27 cellular contexts compared by ENCODE assay signal in genomic region chr4:6418193-6418755, GRCh38. TPM values are rescaled to one million over a fixed set of nuclear protein-coding genes. Genes with fewer than 3 reads are reported as not detected.
"Had no signal": no experiment of that assay in that cellular context is flagged by ENCODE, and none has a peak within 500 bp of the region (broad histone marks: within the 10 kb centered on the region; RNA-seq: fewer than 3 reads in every experiment).

No MANE protein-coding gene starts in this region.

- H3K9me3 Mint-ChIP-seq: activated CD8-positive, alpha-beta T cell treated with anti-CD3 and anti-CD28 coated beads for 36 hours; activated naive CD4-positive, alpha-beta T cell treated with anti-CD3 and anti-CD28 coated beads, Interleukin-2, amount 50 U/mL, for 24 hours; activated T-cell treated with anti-CD3 and anti-CD28 coated beads, Interleukin-2, amount 50 U/mL, for 24 hours; activated T-helper 1 cell treated with anti-CD3 and anti-CD28 coated beads, Interleukin-12 subunit alpha, Interleukin-12 subunit beta, Interleukin-2, Interleukin-4 antibody, amounts not matched to agents 30 ng/mL and 10 ng/mL and 1 ng/mL, durations not matched to agents 14 hours and 24 hours and 36 hours; T-helper 1 cell treated with Interleukin-12 subunit alpha and Interleukin-12 subunit beta and Interleukin-4 antibody, amounts not matched to agents 30 μg/mL and 1 μg/mL, for 36 hours had no signal

- DNase-seq: activated CD4-positive, alpha-beta T cell treated with anti-CD3 and anti-CD28 coated beads for 4 hours; activated CD8-positive, alpha-beta T cell treated with anti-CD3 and anti-CD28 coated beads for 36 hours; activated effector memory CD4-positive, alpha-beta T cell treated with Interleukin-2 at 50 U/mL for 16 hours; activated naive CD4-positive, alpha-beta T cell; activated T-cell treated with anti-CD3 and anti-CD28 coated beads, Interleukin-2, amount 50 U/mL, for 24 hours; MG63; MV-4-11; NCI-H1105 treated with DMSO at 0.1 percent for 48 hours; NCI-H1436 treated with DMSO at 0.1 percent for 48 hours; NCI-H187; NCI-H2081; NCI-H510A treated with DMSO at 0.1 percent for 48 hours; NCI-H69; NK-92 treated with Interleukin-12 subunit alpha and Interleukin-12 subunit beta, amount 100 ng/mL, for 24 hours; OCI-M1; SHP77; SW 1271 had no signal

- H3K4me3 Mint-ChIP-seq: activated CD8-positive, alpha-beta T cell treated with anti-CD3 and anti-CD28 coated beads for 36 hours; activated naive CD4-positive, alpha-beta T cell treated with anti-CD3 and anti-CD28 coated beads, Interleukin-2, amount 50 U/mL, for 24 hours; activated T-cell treated with anti-CD3 and anti-CD28 coated beads, Interleukin-2, amount 50 U/mL, for 24 hours; activated T-helper 1 cell treated with anti-CD3 and anti-CD28 coated beads, Interleukin-12 subunit alpha, Interleukin-12 subunit beta, Interleukin-2, Interleukin-4 antibody, amounts not matched to agents 30 ng/mL and 10 ng/mL and 1 ng/mL, durations not matched to agents 14 hours and 24 hours and 36 hours; IgD-negative memory B cell; T-helper 1 cell treated with Interleukin-12 subunit alpha and Interleukin-12 subunit beta and Interleukin-4 antibody, amounts not matched to agents 30 μg/mL and 1 μg/mL, for 36 hours had no signal

- H3K36me3 ChIP-seq: MG63, SJSA1 had no signal

- H3K4me2 ChIP-seq: KMS-11 had no signal

- H3K9ac ChIP-seq: KMS-11 had no signal

- H3K4me1 Mint-ChIP-seq: activated naive CD4-positive, alpha-beta T cell treated with anti-CD3 and anti-CD28 coated beads, Interleukin-2, amount 50 U/mL, for 24 hours; IgD-negative memory B cell had no signal

- H3K4me3 ChIP-seq: MG63, SJSA1 had no signal

- H3K27me3 ChIP-seq: MG63, SJSA1 had no signal

- ATAC-seq: activated CD4-positive, CD25-positive, alpha-beta regulatory T cell treated with anti-CD3 and anti-CD28 coated beads, Interleukin-2, amount 50 U/mL, for 24 hours; activated CD8-positive, alpha-beta T cell treated with anti-CD3 and anti-CD28 coated beads for 36 hours; Panc1; SK-N-SH treated with all-trans-retinoic acid at 6 μM for 48 hours had no signal

- H3K4me1 ChIP-seq: SJSA1 had no signal

- H3K27ac Mint-ChIP-seq: activated CD8-positive, alpha-beta T cell treated with anti-CD3 and anti-CD28 coated beads for 36 hours; activated naive CD4-positive, alpha-beta T cell treated with anti-CD3 and anti-CD28 coated beads, Interleukin-2, amount 50 U/mL, for 24 hours; activated T-cell treated with anti-CD3 and anti-CD28 coated beads, Interleukin-2, amount 50 U/mL, for 24 hours; activated T-helper 1 cell treated with anti-CD3 and anti-CD28 coated beads, Interleukin-12 subunit alpha, Interleukin-12 subunit beta, Interleukin-2, Interleukin-4 antibody, amounts not matched to agents 30 ng/mL and 10 ng/mL and 1 ng/mL, durations not matched to agents 14 hours and 24 hours and 36 hours; T-helper 1 cell treated with Interleukin-12 subunit alpha and Interleukin-12 subunit beta and Interleukin-4 antibody, amounts not matched to agents 30 μg/mL and 1 μg/mL, for 36 hours had no signal

- H3K27ac ChIP-seq: KMS-11, RWPE1, SJSA1 had no signal

- H3K36me3 Mint-ChIP-seq: activated naive CD4-positive, alpha-beta T cell treated with anti-CD3 and anti-CD28 coated beads, Interleukin-2, amount 50 U/mL, for 24 hours; IgD-negative memory B cell had no signal

- H3K9me3 ChIP-seq: MG63, SJSA1 had no signal

RNA-seq across cellular contexts. Expression of gene PPP2R2C, which starts 54.1 kb away (rescaled TPM):
- total RNA-seq: activated CD8-positive, alpha-beta T cell treated with anti-CD3 and anti-CD28 coated beads for 36 hours; activated T-helper 1 cell treated with anti-CD3 and anti-CD28 coated beads, Interleukin-12 subunit alpha, Interleukin-12 subunit beta, Interleukin-2, Interleukin-4 antibody, amounts not matched to agents 30 ng/mL and 10 ng/mL and 1 ng/mL, durations not matched to agents 14 hours and 24 hours and 36 hours; SJSA1 had no signal
- polyA plus RNA-seq: IgD-negative memory B cell had no signal
